In genomic region chr11:2592559-2593392, GRCh38 we compare ENCODE assay signal across 24 cellular contexts.
DNase-seq lines count a peak whose midpoint lies in the region; ATAC-seq, FAIRE-seq and TF ChIP-seq lines count a peak whose summit lies in the region.
"Had no signal": no experiment of that assay in that cellular context is flagged by ENCODE, and none has a peak within 500 bp of the region (broad histone marks: within the 10 kb centered on the region; RNA-seq: fewer than 3 reads in every experiment).

No MANE protein-coding gene starts in this region.

- no peak for TF ChIP-seq CTCF in tibial artery (IDR thresholded peaks at IDR 0.05)

- no peak for FAIRE-seq in GM19239 (lab: Jason Lieb, UNC)
- FAIRE-seq: A204.1, D721Med, K562 had no signal

- peak; percentile 21 for DNase-seq in activated T-cell treated with anti-CD3 and anti-CD28 coated beads, Interleukin-2, amount 50 U/mL, for 24 hours
- DNase-seq in activated T-cell treated with anti-CD3 and anti-CD28 coated beads, Interleukin-2, amount 50 U/mL, for 72 hours, result no peak
- peak; percentile 1 for DNase-seq in GM19239 (ENCODE audit: insufficient read length, low spot score)
- peak; percentile 45 for DNase-seq in islet precursor cell
- DNase-seq in stimulated activated effector memory CD8-positive, alpha-beta T cell treated with anti-CD3 and anti-CD28 coated beads, Interleukin-12 subunit alpha, Interleukin-12 subunit beta, amount 100 ng/mL, for 72 hours (ENCODE audit: low spot score in 2 of 2), result no peak
- DNase-seq in tibial artery, result no peak
- DNase-seq: activated CD4-positive, alpha-beta T cell treated with anti-CD3 and anti-CD28 coated beads, Interleukin-2, amount 50 U/mL, for 1 hour; activated naive CD4-positive, alpha-beta T cell; amniotic stem cell; C1 segment of cervical spinal cord; foreskin keratinocyte; hippocampal formation; kidney glomerular epithelial cell; NCI-H1694 treated with DMSO at 0.1 percent for 48 hours; PC-3; SIG-M5 had no signal

- no peaks in the 10 kb centered on the region for H3K27me3 Mint-ChIP-seq in activated T-cell treated with anti-CD3 and anti-CD28 coated beads, Interleukin-2, amount 50 U/mL, for 24 hours
- no peaks in the 10 kb centered on the region for H3K27me3 Mint-ChIP-seq in activated T-cell treated with anti-CD3 and anti-CD28 coated beads, Interleukin-2, amount 50 U/mL, for 72 hours (ENCODE audit: low read depth)

- no peak overlapping the region for H3K4me3 Mint-ChIP-seq in activated T-cell treated with anti-CD3 and anti-CD28 coated beads, Interleukin-2, amount 50 U/mL, for 24 hours
- no peak overlapping the region for H3K4me3 Mint-ChIP-seq in activated T-cell treated with anti-CD3 and anti-CD28 coated beads, Interleukin-2, amount 50 U/mL, for 72 hours
- H3K4me3 Mint-ChIP-seq in stimulated activated effector memory CD8-positive, alpha-beta T cell treated with anti-CD3 and anti-CD28 coated beads, Interleukin-12 subunit alpha, Interleukin-12 subunit beta, amount 100 ng/mL, for 72 hours, result no peak overlapping the region
- H3K4me3 Mint-ChIP-seq: GM23338 had no signal

- no peak overlapping the region for H3K4me3 ChIP-seq in tibial artery
- H3K4me3 ChIP-seq: cardiac muscle cell, GM23338, K562, vagina had no signal

- peaks cover 74% of the 10 kb centered on the region for H3K36me3 Mint-ChIP-seq in activated T-cell treated with anti-CD3 and anti-CD28 coated beads, Interleukin-2, amount 50 U/mL, for 24 hours (ENCODE audit: low read depth)
- peaks cover 0 to 7% of the 10 kb centered on the region in 2 donors for H3K36me3 Mint-ChIP-seq in activated T-cell treated with anti-CD3 and anti-CD28 coated beads, Interleukin-2, amount 50 U/mL, for 72 hours (ENCODE audit: insufficient read depth in 2 of 2)
- no peaks in the 10 kb centered on the region for H3K36me3 Mint-ChIP-seq in stimulated activated effector memory CD8-positive, alpha-beta T cell treated with anti-CD3 and anti-CD28 coated beads, Interleukin-12 subunit alpha, Interleukin-12 subunit beta, amount 100 ng/mL, for 72 hours

- H3K27ac Mint-ChIP-seq in activated T-cell treated with anti-CD3 and anti-CD28 coated beads, Interleukin-2, amount 50 U/mL, for 24 hours, result no peak overlapping the region
- no peak overlapping the region for H3K27ac Mint-ChIP-seq in activated T-cell treated with anti-CD3 and anti-CD28 coated beads, Interleukin-2, amount 50 U/mL, for 72 hours
- no peak overlapping the region for H3K27ac Mint-ChIP-seq in stimulated activated effector memory CD8-positive, alpha-beta T cell treated with anti-CD3 and anti-CD28 coated beads, Interleukin-12 subunit alpha, Interleukin-12 subunit beta, amount 100 ng/mL, for 72 hours
- H3K27ac Mint-ChIP-seq: GM23338 had no signal

- peaks cover 8% of the 10 kb centered on the region for H3K9me3 Mint-ChIP-seq in activated T-cell treated with anti-CD3 and anti-CD28 coated beads, Interleukin-2, amount 50 U/mL, for 24 hours
- H3K9me3 Mint-ChIP-seq in activated T-cell treated with anti-CD3 and anti-CD28 coated beads, Interleukin-2, amount 50 U/mL, for 72 hours, result peaks cover 2% of the 10 kb centered on the region in 2 donors
- H3K9me3 Mint-ChIP-seq in stimulated activated effector memory CD8-positive, alpha-beta T cell treated with anti-CD3 and anti-CD28 coated beads, Interleukin-12 subunit alpha, Interleukin-12 subunit beta, amount 100 ng/mL, for 72 hours, result peaks cover 3% of the 10 kb centered on the region

- intact Hi-C loops in tibial artery (cut with DNase I; ENCODE audit: low total_unique reads), result no loop called here

- peaks cover under 1 to 7% (median 3%) of the 10 kb centered on the region in 3 donors for H3K9me3 ChIP-seq in tibial artery
- H3K9me3 ChIP-seq: vagina had no signal

- H3K27me3 ChIP-seq in tibial artery, result peaks cover 0 to 3% of the 10 kb centered on the region in 2 donors
- H3K27me3 ChIP-seq: vagina had no signal

- no peaks in the 10 kb centered on the region for H3K36me3 ChIP-seq in tibial artery
- H3K36me3 ChIP-seq: cardiac muscle cell, vagina had no signal

- H3K27ac ChIP-seq in tibial artery, result no peak overlapping the region
- H3K27ac ChIP-seq: cardiac muscle cell, foreskin keratinocyte, vagina had no signal

- H3K4me1 ChIP-seq in tibial artery, result no peaks in the 10 kb centered on the region
- H3K4me1 ChIP-seq: foreskin keratinocyte, vagina had no signal

- ATAC-seq in activated T-cell treated with anti-CD3 and anti-CD28 coated beads, Interleukin-2, amount 50 U/mL, for 72 hours (replicated peaks in 1 of 2), result no peak
- ATAC-seq in stimulated activated effector memory CD8-positive, alpha-beta T cell treated with anti-CD3 and anti-CD28 coated beads, Interleukin-12 subunit alpha, Interleukin-12 subunit beta, amount 100 ng/mL, for 72 hours, result peak; percentile 18
- ATAC-seq in GM21528 (IDR thresholded peaks at IDR 0.05; ENCODE audit: low FRiP score, unreplicated experiment) (no peak), HG02870 (IDR thresholded peaks at IDR 0.05; ENCODE audit: unreplicated experiment) (no peak)
- ATAC-seq: foreskin keratinocyte, GM23338, K562, PC-3 had no signal

- no peaks in the 10 kb centered on the region for H3K4me1 Mint-ChIP-seq in activated T-cell treated with anti-CD3 and anti-CD28 coated beads, Interleukin-2, amount 50 U/mL, for 24 hours (ENCODE audit: low read depth)
- H3K4me1 Mint-ChIP-seq in activated T-cell treated with anti-CD3 and anti-CD28 coated beads, Interleukin-2, amount 50 U/mL, for 72 hours (ENCODE audit: low read depth), result no peaks in the 10 kb centered on the region
- H3K4me1 Mint-ChIP-seq in stimulated activated effector memory CD8-positive, alpha-beta T cell treated with anti-CD3 and anti-CD28 coated beads, Interleukin-12 subunit alpha, Interleukin-12 subunit beta, amount 100 ng/mL, for 72 hours, result no peaks in the 10 kb centered on the region

Comparison
In these comparisons a context has a peak if more than half of its experiments do, and no peak if none do; other contexts are left out.
1. DNase-seq: peak in activated T-cell treated with anti-CD3 and anti-CD28 coated beads, Interleukin-2, amount 50 U/mL, for 24 hours (single experiment), GM19239 (single experiment) and islet precursor cell (single experiment); none in activated T-cell treated with anti-CD3 and anti-CD28 coated beads, Interleukin-2, amount 50 U/mL, for 72 hours (0 of 2), stimulated activated effector memory CD8-positive, alpha-beta T cell treated with anti-CD3 and anti-CD28 coated beads, Interleukin-12 subunit alpha, Interleukin-12 subunit beta, amount 100 ng/mL, for 72 hours (0 of 2) and tibial artery (0 of 2).